In the genomic region with DNA sequence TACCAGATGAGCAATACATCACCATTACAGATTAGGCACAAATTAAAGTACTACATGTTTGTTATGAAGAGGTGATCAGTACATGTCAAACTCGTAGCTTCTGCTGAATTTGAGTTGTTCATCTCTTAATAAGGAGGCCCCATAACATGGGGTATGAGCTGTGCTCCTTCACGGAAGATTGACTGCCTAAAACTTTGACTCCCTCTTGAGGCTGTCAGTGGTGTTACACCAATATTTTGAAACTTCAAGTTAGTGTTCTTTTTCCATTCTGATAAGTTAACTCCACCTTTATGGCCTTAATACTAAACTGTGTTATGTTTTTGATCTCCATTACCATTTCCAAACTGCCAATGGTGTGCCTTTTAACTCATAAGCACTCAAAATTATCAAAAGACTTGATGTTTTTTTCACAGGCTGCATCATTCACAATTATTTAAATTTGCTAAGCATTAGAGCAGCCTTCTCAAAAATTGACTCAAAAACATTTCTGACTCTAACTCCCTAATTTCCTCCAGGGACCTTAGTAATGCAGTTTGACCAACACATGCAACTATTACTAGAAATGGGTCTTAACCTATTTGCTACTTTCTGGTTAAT, we compare ENCODE assay signal across 8 cellular contexts.
DNase-seq lines count a peak whose midpoint lies in the region; ATAC-seq and TF ChIP-seq lines count a peak whose summit lies in the region.

No MANE protein-coding gene starts in this region.

- ATAC-seq in GM19328 (IDR thresholded peaks at IDR 0.05; ENCODE audit: unreplicated experiment) (peak; percentile 82), HG03432 (IDR thresholded peaks at IDR 0.05; ENCODE audit: unreplicated experiment) (peak; percentile 88)

- 16 to 22% methylated on average over 2 of the region's 2 CpGs for WGBS in thyroid gland, 2 donors

- H3K27ac ChIP-seq in SJCRH30 (no peak overlapping the region), thyroid gland (no peak overlapping the region)

- H3K4me3 ChIP-seq in SJCRH30 (no peak overlapping the region), thyroid gland (replicated peaks in 1 of 3) (no peak overlapping the region)

- no peaks in the 10 kb centered on the region for H3K9me3 ChIP-seq in SJCRH30 (replicated peaks)
- no peaks in the 10 kb centered on the region for H3K9me3 ChIP-seq in thyroid gland

- TF ChIP-seq POLR2A in thyroid gland (IDR thresholded peaks at IDR 0.05): no peak

- TF ChIP-seq CTCF in thyroid gland (IDR thresholded peaks at IDR 0.05): peak in 4 of 6 experiments; percentile 19 to 50 (median 32)

- H3K36me3 ChIP-seq in SJCRH30 (no peaks in the 10 kb centered on the region), thyroid gland (no peaks in the 10 kb centered on the region)

- no peaks in the 10 kb centered on the region for H3K27me3 ChIP-seq in SJCRH30
- no peaks in the 10 kb centered on the region for H3K27me3 ChIP-seq in thyroid gland

- DNase-seq in COLO668 (lab: John Stamatoyannopoulos, UW; ENCODE audit: unreplicated experiment) (peak; percentile 38), SJCRH30 (peak; percentile 11 to 63), germinal center (ENCODE audit: low spot score) (peak; percentile 1), thyroid gland (no peak), amygdala (lab: John Stamatoyannopoulos, UW) (no peak)
- DNase-seq in activated CD4-positive, alpha-beta T cell treated with anti-CD3 and anti-CD28 coated beads for 1 hour: no peak

- intact Hi-C loops in thyroid gland (cut with DNase I): no loop called here

- H3K4me1 ChIP-seq in SJCRH30: no peaks in the 10 kb centered on the region
- no peaks in the 10 kb centered on the region for H3K4me1 ChIP-seq in thyroid gland

Comparison
In these comparisons a context has a peak if more than half of its experiments do, and no peak if none do; other contexts are left out.
1. DNase-seq: peak in COLO668 (single experiment), SJCRH30 (2 of 2) and germinal center (single experiment); none in thyroid gland (0 of 2), activated CD4-positive, alpha-beta T cell treated with anti-CD3 and anti-CD28 coated beads for 1 hour (single experiment) and amygdala (0 of 56).